ENCODE assay signal across 21 cellular contexts in the genomic region with DNA sequence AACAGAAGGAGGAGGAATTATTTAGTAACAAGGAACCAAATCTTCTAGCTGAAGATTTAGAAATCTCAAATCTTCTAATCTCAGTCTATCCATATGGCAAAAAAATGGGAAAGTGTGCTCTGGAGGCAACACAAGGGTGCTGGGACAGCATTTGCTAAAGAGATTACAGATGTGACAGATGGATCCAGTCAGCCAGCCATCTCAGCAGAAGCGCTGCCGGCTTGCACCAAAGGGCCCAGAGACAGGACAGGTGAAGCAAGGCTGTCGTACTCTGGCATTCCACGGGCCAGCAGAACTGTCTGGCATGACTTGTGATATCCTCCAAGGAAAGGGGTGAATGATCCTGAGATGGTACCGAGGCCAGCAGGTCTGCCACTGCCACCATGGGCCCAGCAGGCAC. TPM values are rescaled to one million over a fixed set of nuclear protein-coding genes. Genes with fewer than 3 reads are reported as not detected.
DNase-seq lines count a peak whose midpoint lies in the region; ATAC-seq and TF ChIP-seq lines count a peak whose summit lies in the region.
"Had no signal": no experiment of that assay in that cellular context is flagged by ENCODE, and none has a peak within 500 bp of the region (broad histone marks: within the 10 kb centered on the region; RNA-seq: fewer than 3 reads in every experiment).

No MANE protein-coding gene starts in this region.

- H3K4me1 Mint-ChIP-seq in activated naive CD4-positive, alpha-beta T cell treated with anti-CD3 and anti-CD28 coated beads, Interleukin-2, amount 50 U/mL, for 24 hours, result peaks cover 11% of the 10 kb centered on the region
- H3K4me1 Mint-ChIP-seq in WTC11, result peaks cover 8% of the 10 kb centered on the region
- H3K4me1 Mint-ChIP-seq in memory B cell, result peaks cover 25% of the 10 kb centered on the region
- peaks cover 0 to 7% (median 3%) of the 10 kb centered on the region in 3 donors for H3K4me1 Mint-ChIP-seq in T-cell
- H3K4me1 Mint-ChIP-seq: GM23338 had no signal

- peak overlapping the region; percentile 65 for H3K27ac Mint-ChIP-seq in activated naive CD4-positive, alpha-beta T cell treated with anti-CD3 and anti-CD28 coated beads, Interleukin-2, amount 50 U/mL, for 24 hours
- peak overlapping the region; percentile 5; the same call in 1 of the 2 replicates for H3K27ac Mint-ChIP-seq in WTC11
- peak overlapping the region; percentile 46 for H3K27ac Mint-ChIP-seq in memory B cell
- H3K27ac Mint-ChIP-seq in T-cell, result no peak overlapping the region
- H3K27ac Mint-ChIP-seq: GM23338 had no signal

- no peak for DNase-seq in activated naive CD4-positive, alpha-beta T cell treated with Interleukin-2 at 50 U/mL for 16 hours
- no peak for DNase-seq in WTC11 (ENCODE audit: low spot score)
- no peak for DNase-seq in memory B cell (ENCODE audit: low spot score in 2 of 2)
- no peak for DNase-seq in T-cell
- DNase-seq in amniotic stem cell (lab: John Stamatoyannopoulos, UW), result no peak
- DNase-seq in T1000 (lab: John Stamatoyannopoulos, UW), result no peak
- DNase-seq: AML-193, COR-L47, GF-D8, MM.1S, NCI-H1092, NCI-H1436 treated with DMSO at 0.1 percent for 48 hours, NCI-H2029 treated with DMSO at 0.1 percent for 48 hours, NCI-H2171, NCI-H446, SHP77 had no signal

- H3K9me3 Mint-ChIP-seq in activated naive CD4-positive, alpha-beta T cell treated with anti-CD3 and anti-CD28 coated beads, Interleukin-2, amount 50 U/mL, for 24 hours, result no peaks in the 10 kb centered on the region
- H3K9me3 Mint-ChIP-seq in WTC11 (no peaks in the 10 kb centered on the region), memory B cell (no peaks in the 10 kb centered on the region), T-cell (no peaks in the 10 kb centered on the region)
- H3K9me3 Mint-ChIP-seq: GM23338 had no signal

- POLR2A ChIA-PET in WTC11 (lab: Charles Lee) (no interaction called here), T-cell (lab: Charles Lee) (no interaction called here)

- H3K27me3 Mint-ChIP-seq in activated naive CD4-positive, alpha-beta T cell treated with anti-CD3 and anti-CD28 coated beads, Interleukin-2, amount 50 U/mL, for 24 hours, result no peaks in the 10 kb centered on the region
- H3K27me3 Mint-ChIP-seq in WTC11 (ENCODE audit: low read depth) (no peaks in the 10 kb centered on the region), memory B cell (no peaks in the 10 kb centered on the region), T-cell (no peaks in the 10 kb centered on the region)

- ATAC-seq in WTC11, result no peak
- ATAC-seq in memory B cell (ENCODE audit: low read depth), result no peak
- no peak for ATAC-seq in T-cell (replicated peaks in 1 of 4)
- ATAC-seq in GM21515 (IDR thresholded peaks at IDR 0.05; ENCODE audit: unreplicated experiment), result no peak
- ATAC-seq: GM23338, HCT116 had no signal

- no peak for TF ChIP-seq CTCF in WTC11 (IDR thresholded peaks at IDR 0.05)

- H3K36me3 Mint-ChIP-seq in activated naive CD4-positive, alpha-beta T cell treated with anti-CD3 and anti-CD28 coated beads, Interleukin-2, amount 50 U/mL, for 24 hours, result peaks cover 12% of the 10 kb centered on the region
- H3K36me3 Mint-ChIP-seq in WTC11 (no peaks in the 10 kb centered on the region; the same call in 1 of the 2 replicates), memory B cell (peaks cover 27% of the 10 kb centered on the region), T-cell (peaks cover 29% of the 10 kb centered on the region)

- H3K4me3 Mint-ChIP-seq in activated naive CD4-positive, alpha-beta T cell treated with anti-CD3 and anti-CD28 coated beads, Interleukin-2, amount 50 U/mL, for 24 hours, result no peak overlapping the region
- H3K4me3 Mint-ChIP-seq in WTC11, result no peak overlapping the region
- H3K4me3 Mint-ChIP-seq in memory B cell, result no peak overlapping the region
- H3K4me3 Mint-ChIP-seq in T-cell, result no peak overlapping the region
- H3K4me3 Mint-ChIP-seq: GM23338 had no signal

- CTCF ChIA-PET in WTC11 (lab: Charles Lee), result no interaction called here
- CTCF ChIA-PET in T-cell (lab: Charles Lee), result no interaction called here

TF ChIP-seq in WTC11, 78 proteins besides CTCF, POLR2A, EP300 and RAD21:
- no peak for TF ChIP-seq NFATC4 (CRISPR knock-in tag; IDR thresholded peaks at IDR 0.05)
- TF ChIP-seq, protein P1, sequence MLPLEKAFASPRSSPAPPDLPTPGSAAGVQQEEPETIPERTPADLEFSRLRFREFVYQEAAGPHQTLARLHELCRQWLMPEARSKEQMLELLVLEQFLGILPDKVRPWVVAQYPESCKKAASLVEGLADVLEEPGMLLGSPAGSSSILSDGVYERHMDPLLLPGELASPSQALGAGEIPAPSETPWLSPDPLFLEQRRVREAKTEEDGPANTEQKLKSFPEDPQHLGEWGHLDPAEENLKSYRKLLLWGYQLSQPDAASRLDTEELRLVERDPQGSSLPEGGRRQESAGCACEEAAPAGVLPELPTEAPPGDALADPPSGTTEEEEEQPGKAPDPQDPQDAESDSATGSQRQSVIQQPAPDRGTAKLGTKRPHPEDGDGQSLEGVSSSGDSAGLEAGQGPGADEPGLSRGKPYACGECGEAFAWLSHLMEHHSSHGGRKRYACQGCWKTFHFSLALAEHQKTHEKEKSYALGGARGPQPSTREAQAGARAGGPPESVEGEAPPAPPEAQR (CRISPR knock-in tag; IDR thresholded peaks at IDR 0.05), result no peak
- TF ChIP-seq HMGA2 (CRISPR knock-in tag; IDR thresholded peaks at IDR 0.05), result no peak

RNA-seq across cellular contexts. Expression of a gene that starts 45.7 kb away (rescaled TPM):
- total RNA-seq in WTC11 (2021) (not detected in 3 replicates), T-cell (not detected)
- total RNA-seq: GM23338, RPMI7951 had no signal

Comparison
In these comparisons a context has a peak if more than half of its experiments do, and no peak if none do; other contexts are left out.
1. H3K27ac Mint-ChIP-seq: peak in activated naive CD4-positive, alpha-beta T cell treated with anti-CD3 and anti-CD28 coated beads, Interleukin-2, amount 50 U/mL, for 24 hours (single experiment), WTC11 (single experiment) and memory B cell (single experiment); none in T-cell (0 of 2).